In genomic region chr2:17483496-17483895, GRCh38 we compare ENCODE assay signal across 8 cellular contexts. TPM values are rescaled to one million over a fixed set of nuclear protein-coding genes. Genes with fewer than 3 reads are reported as not detected.
"Had no signal": no experiment of that assay in that cellular context is flagged by ENCODE, and none has a peak within 500 bp of the region (broad histone marks: within the 10 kb centered on the region; RNA-seq: fewer than 3 reads in every experiment).

No MANE protein-coding gene starts in this region.

- H3K36me3 ChIP-seq: HAP-1 had no signal

- H3K4me2 ChIP-seq: KMS-11 had no signal

- H3K9ac ChIP-seq: GM23248, KMS-11 had no signal

- FAIRE-seq: HTR-8/SVneo had no signal

- H3K4me3 ChIP-seq: GM23248, HAP-1 had no signal

- H3K4me1 ChIP-seq: HAP-1 had no signal

- H2AFZ ChIP-seq: GM23248 had no signal

- H3K9me3 ChIP-seq: HAP-1 had no signal

- H3K27ac ChIP-seq: GM23248, KMS-11 had no signal

- DNase-seq: GM23248, GOT3, H7, KBM-7 had no signal

RNA-seq across cellular contexts. Expression of gene RAD51AP2, which starts 34.7 kb away (rescaled TPM):
- total RNA-seq: GM23248, HT-29 had no signal
- polyA plus RNA-seq: GM23248 had no signal

RNA-seq across cellular contexts. Expression of gene VSNL1, which starts 57.0 kb away (rescaled TPM):
- total RNA-seq: HT-29 had no signal
